In the genomic region with DNA sequence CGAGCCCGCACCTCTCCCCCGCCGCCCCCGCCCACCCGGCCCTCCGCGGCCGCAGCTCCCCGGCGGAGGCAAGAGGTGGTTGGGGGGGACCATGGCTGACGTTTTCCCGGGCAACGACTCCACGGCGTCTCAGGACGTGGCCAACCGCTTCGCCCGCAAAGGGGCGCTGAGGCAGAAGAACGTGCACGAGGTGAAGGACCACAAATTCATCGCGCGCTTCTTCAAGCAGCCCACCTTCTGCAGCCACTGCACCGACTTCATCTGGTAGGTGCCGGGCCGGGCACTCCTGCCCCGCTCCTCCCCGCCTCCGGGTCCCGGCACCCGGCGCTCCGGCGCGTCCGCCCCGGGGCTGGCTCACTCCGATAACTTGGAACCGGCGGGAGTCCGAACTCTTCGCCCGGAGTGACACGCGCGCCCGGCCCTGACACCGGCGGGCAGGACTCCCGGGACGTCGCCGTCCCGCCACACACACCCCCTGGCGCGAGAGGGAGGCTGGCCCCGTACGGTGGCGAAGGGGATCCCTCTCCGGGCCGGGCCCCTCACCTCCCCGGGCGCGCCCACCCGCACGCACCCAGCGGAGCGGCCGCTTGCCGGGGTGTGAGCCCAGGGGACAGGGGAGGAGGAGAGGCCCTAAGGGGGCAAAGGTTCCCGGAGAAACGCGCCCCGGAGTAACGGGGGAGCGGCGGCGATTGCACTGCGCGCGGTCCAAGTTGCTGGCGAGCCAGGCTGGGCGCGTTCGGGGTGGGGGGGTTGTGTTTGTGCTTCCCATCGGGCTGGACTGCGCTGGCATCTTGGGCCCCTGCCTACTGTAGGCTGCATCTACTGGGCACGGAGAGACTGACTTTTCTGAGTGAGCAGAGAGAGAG, we compare ENCODE assay signal across 8 cellular contexts. TPM values are rescaled to one million over a fixed set of nuclear protein-coding genes. Genes with fewer than 3 reads are reported as not detected.
DNase-seq lines count a peak whose midpoint lies in the region; ATAC-seq and TF ChIP-seq lines count a peak whose summit lies in the region.

No MANE protein-coding gene starts in this region.

- WGBS in hepatocyte (ENCODE audit: low lambda C conversion rate, missing lambda C conversion rate) = 1% methylated on average over 65 of the region's 91 CpGs
- 0 to 1% (median 1%) methylated on average over 61 to 91 of the region's 91 CpGs for WGBS in psoas muscle, 3 donors

- H3K9me3 ChIP-seq in hepatocyte (ENCODE audit: low read depth) (no peaks in the 10 kb centered on the region), psoas muscle (no peaks in the 10 kb centered on the region)

- H3K36me3 ChIP-seq in hepatocyte (replicated peaks; ENCODE audit: insufficient read depth, low read depth) (no peaks in the 10 kb centered on the region), psoas muscle (ENCODE audit: insufficient read depth in 1 of 2, low read depth in 1 of 2) (no peaks in the 10 kb centered on the region)

- peak overlapping the region; percentile 81 for H2AFZ ChIP-seq in hepatocyte

- no peaks in the 10 kb centered on the region for H4K20me1 ChIP-seq in hepatocyte (ENCODE audit: insufficient read depth, poor library complexity, severe bottlenecking)

- peak overlapping the region; percentile 95 for H3K4me2 ChIP-seq in hepatocyte

- peaks cover 44% of the 10 kb centered on the region for H3K79me2 ChIP-seq in hepatocyte

- H3K27me3 ChIP-seq in hepatocyte (peaks cover 6% of the 10 kb centered on the region), psoas muscle (ENCODE audit: insufficient read depth in 3 of 3, low read length in 2 of 3) (no peaks in the 10 kb centered on the region)

- no peaks in the 10 kb centered on the region for H3K9me2 ChIP-seq in hepatocyte (replicated peaks; ENCODE audit: insufficient read depth)

- H3K27ac ChIP-seq in hepatocyte (peak overlapping the region; percentile 80), psoas muscle (peak overlapping the region; percentile 80)

- intact Hi-C loops in psoas muscle (cut with DNase I) = loop anchor here in 1 of 2 donors (2.0 kb wide), 1 partner anchor 46 kb away; no protein-coding TSS in a partner anchor

- peak; percentile 17 for ATAC-seq in GM19324 (IDR thresholded peaks at IDR 0.05; ENCODE audit: low FRiP score, unreplicated experiment)
- ATAC-seq in psoas muscle = peak; percentile 67 to 85 (median 79)

- TF ChIP-seq CTCF in AG09309 (IDR thresholded peaks at IDR 0.05; ENCODE audit: control insufficient read depth, insufficient read depth, low read depth, low read length, missing control alignments) (peak; percentile 9), hepatocyte (IDR thresholded peaks at IDR 0.05; ENCODE audit: poor library complexity) (no peak), psoas muscle (IDR thresholded peaks at IDR 0.05) (no peak)

- H3K4me3 ChIP-seq in AG09309 (ENCODE audit: control insufficient read depth, low read depth, low read length) (peak overlapping the region; percentile 75), hepatocyte (peak overlapping the region; percentile 89), psoas muscle (peak overlapping the region; percentile 90)

- DNase-seq in AG09309 (ENCODE audit: low read depth) (no peak), HK-2 (ENCODE audit: unreplicated experiment) (peak; percentile 63), T-helper 1 cell (peak; percentile 14 to 60 (median 34)), astrocyte of the hippocampus (ENCODE audit: low read depth, low spot score) (peak; percentile 81), hepatocyte (ENCODE audit: low spot score) (peak; percentile 67), psoas muscle (peak; percentile 43 to 75), NK-92 (lab: John Stamatoyannopoulos, UW; ENCODE audit: unreplicated experiment) (no peak)

- H3K4me1 ChIP-seq in hepatocyte (ENCODE audit: insufficient read depth) (peaks cover 4% of the 10 kb centered on the region), psoas muscle (peaks cover 7% of the 10 kb centered on the region)

RNA-seq across cellular contexts. Expression of gene PRKCA, which starts 0.6 kb away (rescaled TPM):
- total RNA-seq in hepatocyte (16.7 and 18.5 TPM in 2 replicates), psoas muscle (10 to 100 TPM in 1 of 4 donors, 1 to 10 TPM in 3; 4.1 to 15.5 (median 8.8) TPM)
- polyA plus RNA-seq in hepatocyte (5.9 and 7.3 TPM in 2 replicates), psoas muscle (10 to 100 TPM in 1 of 3 donors, 1 to 10 TPM in 1, under 1 TPM in 1; 0.35 to 14.5 (median 3.2) TPM)

Comparison
In these comparisons a context has a peak if more than half of its experiments do, and no peak if none do; other contexts are left out.
1. DNase-seq: peak in HK-2 (single experiment), T-helper 1 cell (5 of 5), astrocyte of the hippocampus (single experiment), hepatocyte (single experiment) and psoas muscle (2 of 2); none in AG09309 (single experiment) and NK-92 (single experiment).
2. Peak in every context shown above with its lines, with median percentiles within 50 percentile points of each other: H3K4me3 ChIP-seq.